ENCODE assay signal across 21 cellular contexts in genomic region chr20:3692706-3693294, GRCh38. TPM values are rescaled to one million over a fixed set of nuclear protein-coding genes. Genes with fewer than 3 reads are reported as not detected.
DNase-seq lines count a peak whose midpoint lies in the region; ATAC-seq, FAIRE-seq and TF ChIP-seq lines count a peak whose summit lies in the region.
"Had no signal": no experiment of that assay in that cellular context is flagged by ENCODE, and none has a peak within 500 bp of the region (broad histone marks: within the 10 kb centered on the region; RNA-seq: fewer than 3 reads in every experiment).

No MANE protein-coding gene starts in this region.

- no peak for TF ChIP-seq RAD21 in HepG2 (CRISPR knock-in tag; IDR thresholded peaks at IDR 0.05)

- BruUV-seq in HepG2 (replicated peaks; lab: Mats Ljungman, UMichigan): no TSS peak

- peaks cover 5% of the 10 kb centered on the region; the same call in 1 of the 2 replicates for H3K9me3 ChIP-seq in HepG2 (ENCODE audit: low read length)
- H3K9me3 ChIP-seq in right lobe of liver: no peaks in the 10 kb centered on the region
- H3K9me3 ChIP-seq in osteoblast (ENCODE audit: low read depth, low read length): no peaks in the 10 kb centered on the region
- H3K9me3 ChIP-seq: Caco-2 had no signal

- H3K9ac ChIP-seq in HepG2 (ENCODE audit: insufficient read depth, low read depth, low read length): no peak overlapping the region
- H3K9ac ChIP-seq: GM23248 had no signal

- H3K36me3 ChIP-seq in HepG2 (replicated peaks in 1 of 2; ENCODE audit: control insufficient read depth in 1 of 2, insufficient read depth in 2 of 2, low read length in 2 of 2): no peaks in the 10 kb centered on the region
- H3K36me3 ChIP-seq in right lobe of liver: no peaks in the 10 kb centered on the region
- H3K36me3 ChIP-seq in osteoblast (ENCODE audit: insufficient read depth, low read length): no peaks in the 10 kb centered on the region
- H3K36me3 ChIP-seq: BE2C had no signal

- no peaks in the 10 kb centered on the region for H3K9me3 Mint-ChIP-seq in chondrocyte (ENCODE audit: low read depth)
- H3K9me3 Mint-ChIP-seq in activated naive CD4-positive, alpha-beta T cell treated with anti-CD3 and anti-CD28 coated beads, Interleukin-2, amount 50 U/mL, for 72 hours: no peaks in the 10 kb centered on the region
- H3K9me3 Mint-ChIP-seq: CD4-positive, alpha-beta T cell; IgD-negative memory B cell had no signal

- FAIRE-seq in HepG2 (lab: Jason Lieb, UNC): no peak
- FAIRE-seq: D721Med, G401.6, GM12891, GM19239, HTR-8/SVneo had no signal

- no peaks in the 10 kb centered on the region for H3K36me3 Mint-ChIP-seq in chondrocyte (ENCODE audit: low read depth)
- no peaks in the 10 kb centered on the region for H3K36me3 Mint-ChIP-seq in activated naive CD4-positive, alpha-beta T cell treated with anti-CD3 and anti-CD28 coated beads, Interleukin-2, amount 50 U/mL, for 72 hours
- H3K36me3 Mint-ChIP-seq: IgD-negative memory B cell had no signal

- TF ChIP-seq POLR2A in HepG2 (IDR thresholded peaks at IDR 0.05; ENCODE audit: insufficient read depth in 1 of 2, low read depth in 2 of 2, low read length in 2 of 2) (no peak), right lobe of liver (IDR thresholded peaks at IDR 0.05) (no peak)

- TF ChIP-seq EP300 in HepG2 (IDR thresholded peaks at IDR 0.05; ENCODE audit: low read depth in 2 of 2, low read length in 2 of 2) (no peak), HepG2 (CRISPR knock-in tag; IDR thresholded peaks at IDR 0.05; ENCODE audit: borderline replicate concordance) (no peak)

- in situ Hi-C loops in HepG2 (cut with HindIII; ENCODE audit: extremely low pct_ligation_motif_present, low pct_unique_long_range_greater_than_20kb): no loop called here

- H4K20me1 ChIP-seq in HepG2 (ENCODE audit: insufficient read depth, low read length) (no peaks in the 10 kb centered on the region; the same call in 1 of the 2 replicates), osteoblast (ENCODE audit: insufficient read depth, low read length) (no peaks in the 10 kb centered on the region)

- intact Hi-C loops in HepG2 (cut with micrococcal nuclease; ENCODE audit: unreplicated experiment): no loop called here
- intact Hi-C loops in right lobe of liver (cut with DNase I): no loop called here

- H3K4me1 ChIP-seq in HepG2 (ENCODE audit: insufficient read depth, low read length) (peaks cover 9% of the 10 kb centered on the region; the same call in 1 of the 2 replicates), right lobe of liver (no peaks in the 10 kb centered on the region), osteoblast (ENCODE audit: insufficient read depth, low read length) (no peaks in the 10 kb centered on the region)
- H3K4me1 ChIP-seq: BE2C, Caco-2 had no signal

- peaks cover under 1% of the 10 kb centered on the region for H3K4me1 Mint-ChIP-seq in chondrocyte (ENCODE audit: low read depth)
- H3K4me1 Mint-ChIP-seq: IgD-negative memory B cell had no signal

- TF ChIP-seq CTCF in HepG2 (CRISPR knock-in tag; IDR thresholded peaks at IDR 0.05) (no peak), right lobe of liver (IDR thresholded peaks at IDR 0.05) (no peak), chondrocyte (IDR thresholded peaks at IDR 0.05) (no peak), osteoblast (IDR thresholded peaks at IDR 0.05; ENCODE audit: extremely low read depth, low read depth, low read length) (no peak)

- H2AFZ ChIP-seq in HepG2 (ENCODE audit: low read length) (no peak overlapping the region), osteoblast (ENCODE audit: low read length) (no peak overlapping the region)
- H2AFZ ChIP-seq: GM23248 had no signal

- H3K4me3 Mint-ChIP-seq in chondrocyte (ENCODE audit: unreplicated experiment): no peak overlapping the region
- H3K4me3 Mint-ChIP-seq: CD4-positive, alpha-beta T cell; IgD-negative memory B cell had no signal

- H3K79me2 ChIP-seq in HepG2 (ENCODE audit: insufficient read depth, low read length) (no peaks in the 10 kb centered on the region), osteoblast (ENCODE audit: insufficient read depth, low read length) (no peaks in the 10 kb centered on the region)

- 82% methylated on average over 10 of the region's 23 CpGs for WGBS in HepG2 (ENCODE audit: low lambda C conversion rate)
- WGBS in right lobe of liver (ENCODE audit: insufficient coverage, low coverage, low lambda C conversion rate, missing lambda C conversion rate): no CpG with 5 or more reads among the region's 23 CpGs

- no peak overlapping the region for H3K27ac Mint-ChIP-seq in chondrocyte (ENCODE audit: unreplicated experiment)
- H3K27ac Mint-ChIP-seq in activated naive CD4-positive, alpha-beta T cell treated with anti-CD3 and anti-CD28 coated beads, Interleukin-2, amount 50 U/mL, for 72 hours: no peak overlapping the region
- H3K27ac Mint-ChIP-seq: CD4-positive, alpha-beta T cell; IgD-negative memory B cell had no signal

- DNase-seq in HepG2 (ENCODE audit: low spot score) (no peak), right lobe of liver (no peak), chondrocyte (ENCODE audit: low spot score) (peak; percentile 85), osteoblast (ENCODE audit: insufficient read length, low spot score, missing footprints) (peak; percentile 83)
- no peak for DNase-seq in activated naive CD4-positive, alpha-beta T cell treated with anti-CD3 and anti-CD28 coated beads, Interleukin-2, amount 50 U/mL, for 72 hours (ENCODE audit: low spot score in 2 of 2)
- DNase-seq: ACHN; BE2C; C1 segment of cervical spinal cord; Caco-2; CD4-positive, alpha-beta T cell; GM23248; HCEC 1CT had no signal

- H3K27me3 ChIP-seq in HepG2 (ENCODE audit: control insufficient read depth in 1 of 2, insufficient read depth in 2 of 2, low read length in 2 of 2) (peaks cover 20 to 75% of the 10 kb centered on the region in 2 experiments; a peak in 4 of 5 replicates), right lobe of liver (no peaks in the 10 kb centered on the region), osteoblast (ENCODE audit: insufficient read depth, low read length) (no peaks in the 10 kb centered on the region)
- H3K27me3 ChIP-seq: BE2C had no signal

- no peaks in the 10 kb centered on the region for H3K27me3 Mint-ChIP-seq in chondrocyte (ENCODE audit: low read depth)
- H3K27me3 Mint-ChIP-seq: CD4-positive, alpha-beta T cell; IgD-negative memory B cell had no signal

- no peak overlapping the region for H3K27ac ChIP-seq in HepG2 (ENCODE audit: extremely low read length, insufficient read depth, low read length)
- no peak overlapping the region for H3K27ac ChIP-seq in right lobe of liver
- no peak overlapping the region for H3K27ac ChIP-seq in osteoblast (ENCODE audit: low read depth, low read length)
- H3K27ac ChIP-seq: GM23248 had no signal

- POLR2A ChIA-PET in HepG2 (lab: Yijun Ruan, JAX): no interaction called here

- ATAC-seq in HepG2 (no peak; the same call in 2 of the 3 replicates), right lobe of liver (no peak), HG03135 (IDR thresholded peaks at IDR 0.05; ENCODE audit: unreplicated experiment) (no peak)
- ATAC-seq in activated naive CD4-positive, alpha-beta T cell treated with anti-CD3 and anti-CD28 coated beads, Interleukin-2, amount 50 U/mL, for 72 hours: no peak

- CTCF ChIA-PET in HepG2 (lab: Yijun Ruan, JAX; ENCODE audit: low intra/inter-chr PET ratio, low total read pairs): no interaction called here

- H3K4me2 ChIP-seq in HepG2 (ENCODE audit: low read depth, low read length) (no peak overlapping the region), osteoblast (ENCODE audit: insufficient read depth, low read length) (no peak overlapping the region)

- H3K4me3 ChIP-seq in HepG2 (replicated peaks in 1 of 3; ENCODE audit: insufficient read depth in 1 of 3, low read depth in 2 of 3, low read length in 3 of 3) (no peak overlapping the region), right lobe of liver (no peak overlapping the region), osteoblast (ENCODE audit: insufficient read depth, low read length) (no peak overlapping the region)
- H3K4me3 ChIP-seq: GM23248 had no signal

RNA-seq across cellular contexts. Expression of gene ADAM33, which starts 11.0 kb away (rescaled TPM):
- total RNA-seq in HepG2 (2016; rRNA removed; fragmentation: Illumina TruSeq; extraction: Trizol) (not detected in 2 replicates), right lobe of liver (under 1 TPM; 0.24 to 0.51 (median 0.45) TPM), chondrocyte (4.1 to 13.1 TPM (median 12.2 TPM) in 3 replicates), osteoblast (3.5 and 11.2 TPM in 2 replicates)
- total RNA-seq in HepG2 (2016; cell fraction: cytosol; rRNA removed; fragmentation: Illumina TruSeq; extraction: Trizol; ENCODE audit: low read depth): not detected in 2 replicates
- not detected in 2 replicates for total RNA-seq in HepG2 (2016; cell fraction: insoluble cytoplasmic fraction; rRNA removed; fragmentation: Illumina TruSeq; extraction: Trizol)
- not detected in 2 replicates for total RNA-seq in HepG2 (2016; cell fraction: membrane; rRNA removed; fragmentation: Illumina TruSeq; extraction: Trizol)
- total RNA-seq in HepG2 (2016; cell fraction: nucleus; rRNA removed; fragmentation: Illumina TruSeq; extraction: Trizol): not detected in 2 replicates
- polyA plus RNA-seq in HepG2 (2011; rRNA removed): not detected in 2 replicates
- not detected in 2 replicates for polyA plus RNA-seq in HepG2 (2011; cell fraction: cytosol; rRNA removed)
- 0.03 TPM in 1 of 2 replicates, not detected in the other for polyA plus RNA-seq in HepG2 (2011; cell fraction: nucleus; rRNA removed)
- polyA plus RNA-seq in HepG2 (2012): not detected in 2 replicates
- polyA plus RNA-seq in HepG2 (2016; cell fraction: cytosol; fragmentation: Illumina TruSeq; extraction: Trizol; ENCODE audit: low read depth): not detected in 2 replicates
- polyA plus RNA-seq in HepG2 (2016; cell fraction: insoluble cytoplasmic fraction; fragmentation: Illumina TruSeq; extraction: Trizol; ENCODE audit: low read depth): not detected in 2 replicates
- polyA plus RNA-seq in HepG2 (2016; cell fraction: membrane; fragmentation: Illumina TruSeq; extraction: Trizol; ENCODE audit: low read depth): not detected in 2 replicates
- polyA plus RNA-seq in HepG2 (2016; cell fraction: nucleus; fragmentation: Illumina TruSeq; extraction: Trizol; ENCODE audit: insufficient read depth, low read depth): not detected in 2 replicates
- polyA minus RNA-seq in HepG2 (2011; rRNA and poly(A)+ RNA removed; ENCODE audit: low replicate concordance): not detected in 2 replicates
- not detected in 2 replicates for polyA minus RNA-seq in HepG2 (2011; cell fraction: cytosol; rRNA and poly(A)+ RNA removed)
- polyA minus RNA-seq in HepG2 (2011; cell fraction: nucleus; rRNA and poly(A)+ RNA removed): not detected in 2 replicates
- total RNA-seq in activated naive CD4-positive, alpha-beta T cell treated with anti-CD3 and anti-CD28 coated beads, Interleukin-2, amount 50 U/mL, for 72 hours: not detected
- total RNA-seq: A172; CD4-positive, alpha-beta T cell; H4 had no signal
- polyA plus RNA-seq: IgD-negative memory B cell had no signal

RNA-seq across cellular contexts. Expression of gene SIGLEC1, which starts 19.6 kb away (rescaled TPM):
- total RNA-seq in HepG2 (2016; rRNA removed; fragmentation: Illumina TruSeq; extraction: Trizol) (not detected in 2 replicates), right lobe of liver (10 to 100 TPM in 2 of 6 experiments, 1 to 10 TPM in 4; 2.6 to 13.9 (median 5.7) TPM), chondrocyte (0.08 TPM in 1 of 3 replicates, not detected in the others), osteoblast (under 0.01 TPM in 1 of 2 replicates, not detected in the other)
- total RNA-seq in HepG2 (2016; cell fraction: cytosol; rRNA removed; fragmentation: Illumina TruSeq; extraction: Trizol; ENCODE audit: low read depth): not detected in 2 replicates
- not detected in 2 replicates for total RNA-seq in HepG2 (2016; cell fraction: insoluble cytoplasmic fraction; rRNA removed; fragmentation: Illumina TruSeq; extraction: Trizol)
- not detected in 2 replicates for total RNA-seq in HepG2 (2016; cell fraction: membrane; rRNA removed; fragmentation: Illumina TruSeq; extraction: Trizol)
- not detected in 2 replicates for total RNA-seq in HepG2 (2016; cell fraction: nucleus; rRNA removed; fragmentation: Illumina TruSeq; extraction: Trizol)
- polyA plus RNA-seq in HepG2 (2011; rRNA removed): 0.01 TPM in 1 of 2 replicates, not detected in the other
- not detected in 2 replicates for polyA plus RNA-seq in HepG2 (2011; cell fraction: cytosol; rRNA removed)
- polyA plus RNA-seq in HepG2 (2011; cell fraction: nucleus; rRNA removed): 0.03 and 0.10 TPM in 2 replicates
- 0.01 TPM in 1 of 2 replicates, not detected in the other for polyA plus RNA-seq in HepG2 (2012)
- polyA plus RNA-seq in HepG2 (2016; cell fraction: cytosol; fragmentation: Illumina TruSeq; extraction: Trizol; ENCODE audit: low read depth): not detected in 2 replicates
- polyA plus RNA-seq in HepG2 (2016; cell fraction: insoluble cytoplasmic fraction; fragmentation: Illumina TruSeq; extraction: Trizol; ENCODE audit: low read depth): not detected in 2 replicates
- not detected in 2 replicates for polyA plus RNA-seq in HepG2 (2016; cell fraction: membrane; fragmentation: Illumina TruSeq; extraction: Trizol; ENCODE audit: low read depth)
- not detected in 2 replicates for polyA plus RNA-seq in HepG2 (2016; cell fraction: nucleus; fragmentation: Illumina TruSeq; extraction: Trizol; ENCODE audit: insufficient read depth, low read depth)
- 0.05 TPM in 1 of 2 replicates, not detected in the other for polyA minus RNA-seq in HepG2 (2011; rRNA and poly(A)+ RNA removed; ENCODE audit: low replicate concordance)
- not detected in 2 replicates for polyA minus RNA-seq in HepG2 (2011; cell fraction: cytosol; rRNA and poly(A)+ RNA removed)
- polyA minus RNA-seq in HepG2 (2011; cell fraction: nucleus; rRNA and poly(A)+ RNA removed): under 0.01 TPM in 1 of 2 replicates, not detected in the other
- total RNA-seq in activated naive CD4-positive, alpha-beta T cell treated with anti-CD3 and anti-CD28 coated beads, Interleukin-2, amount 50 U/mL, for 72 hours: under 1 TPM in 1 of 2 donors, not detected in 1; 0.14 TPM
- total RNA-seq: A172, Caco-2, GM23248, H4 had no signal
- polyA plus RNA-seq: GM23248, IgD-negative memory B cell had no signal

RNA-seq across cellular contexts. Expression of gene GFRA4, which starts 29.6 kb away (rescaled TPM):
- total RNA-seq in HepG2 (2016; rRNA removed; fragmentation: Illumina TruSeq; extraction: Trizol): not detected in 2 replicates
- total RNA-seq in HepG2 (2016; cell fraction: cytosol; rRNA removed; fragmentation: Illumina TruSeq; extraction: Trizol; ENCODE audit: low read depth): not detected in 2 replicates
- total RNA-seq in HepG2 (2016; cell fraction: insoluble cytoplasmic fraction; rRNA removed; fragmentation: Illumina TruSeq; extraction: Trizol): not detected in 2 replicates
- not detected in 2 replicates for total RNA-seq in HepG2 (2016; cell fraction: membrane; rRNA removed; fragmentation: Illumina TruSeq; extraction: Trizol)
- total RNA-seq in HepG2 (2016; cell fraction: nucleus; rRNA removed; fragmentation: Illumina TruSeq; extraction: Trizol): not detected in 2 replicates
- polyA plus RNA-seq in HepG2 (2011; rRNA removed): not detected in 2 replicates
- polyA plus RNA-seq in HepG2 (2011; cell fraction: cytosol; rRNA removed): not detected in 2 replicates
- not detected in 2 replicates for polyA plus RNA-seq in HepG2 (2011; cell fraction: nucleus; rRNA removed)
- not detected in 2 replicates for polyA plus RNA-seq in HepG2 (2012)
- polyA plus RNA-seq in HepG2 (2016; cell fraction: cytosol; fragmentation: Illumina TruSeq; extraction: Trizol; ENCODE audit: low read depth): not detected in 2 replicates
- not detected in 2 replicates for polyA plus RNA-seq in HepG2 (2016; cell fraction: insoluble cytoplasmic fraction; fragmentation: Illumina TruSeq; extraction: Trizol; ENCODE audit: low read depth)
- polyA plus RNA-seq in HepG2 (2016; cell fraction: membrane; fragmentation: Illumina TruSeq; extraction: Trizol; ENCODE audit: low read depth): not detected in 2 replicates
- polyA plus RNA-seq in HepG2 (2016; cell fraction: nucleus; fragmentation: Illumina TruSeq; extraction: Trizol; ENCODE audit: insufficient read depth, low read depth): not detected in 2 replicates
- not detected in 2 replicates for polyA minus RNA-seq in HepG2 (2011; rRNA and poly(A)+ RNA removed; ENCODE audit: low replicate concordance)
- polyA minus RNA-seq in HepG2 (2011; cell fraction: cytosol; rRNA and poly(A)+ RNA removed): not detected in 2 replicates
- polyA minus RNA-seq in HepG2 (2011; cell fraction: nucleus; rRNA and poly(A)+ RNA removed): not detected in 2 replicates
- not detected for total RNA-seq in right lobe of liver
- not detected in 3 replicates for total RNA-seq in chondrocyte
- not detected in 2 replicates for total RNA-seq in osteoblast
- total RNA-seq in activated naive CD4-positive, alpha-beta T cell treated with anti-CD3 and anti-CD28 coated beads, Interleukin-2, amount 50 U/mL, for 72 hours: not detected
- total RNA-seq: A172; Caco-2; CD4-positive, alpha-beta T cell; GM23248; H4 had no signal
- polyA plus RNA-seq: GM23248, IgD-negative memory B cell had no signal

RNA-seq across cellular contexts. Expression of gene HSPA12B, which starts 39.7 kb away (rescaled TPM):
- total RNA-seq in HepG2 (2016; rRNA removed; fragmentation: Illumina TruSeq; extraction: Trizol) (not detected in 2 replicates), right lobe of liver (1 to 10 TPM in 3 of 6 experiments, under 1 TPM in 3; 0.46 to 2.2 (median 0.97) TPM), chondrocyte (0.10 to 0.26 TPM in 2 of 3 replicates, not detected in the other), osteoblast (not detected in 2 replicates)
- not detected in 2 replicates for total RNA-seq in HepG2 (2016; cell fraction: cytosol; rRNA removed; fragmentation: Illumina TruSeq; extraction: Trizol; ENCODE audit: low read depth)
- total RNA-seq in HepG2 (2016; cell fraction: insoluble cytoplasmic fraction; rRNA removed; fragmentation: Illumina TruSeq; extraction: Trizol): not detected in 2 replicates
- total RNA-seq in HepG2 (2016; cell fraction: membrane; rRNA removed; fragmentation: Illumina TruSeq; extraction: Trizol): not detected in 2 replicates
- total RNA-seq in HepG2 (2016; cell fraction: nucleus; rRNA removed; fragmentation: Illumina TruSeq; extraction: Trizol): not detected in 2 replicates
- 0.01 TPM in 2 replicates for polyA plus RNA-seq in HepG2 (2011; rRNA removed)
- polyA plus RNA-seq in HepG2 (2011; cell fraction: cytosol; rRNA removed): 0.03 and 0.04 TPM in 2 replicates
- polyA plus RNA-seq in HepG2 (2011; cell fraction: nucleus; rRNA removed): 0.14 and 0.17 TPM in 2 replicates
- 0.90 and 1.9 TPM in 2 replicates for polyA plus RNA-seq in HepG2 (2012)
- not detected in 2 replicates for polyA plus RNA-seq in HepG2 (2016; cell fraction: cytosol; fragmentation: Illumina TruSeq; extraction: Trizol; ENCODE audit: low read depth)
- not detected in 2 replicates for polyA plus RNA-seq in HepG2 (2016; cell fraction: insoluble cytoplasmic fraction; fragmentation: Illumina TruSeq; extraction: Trizol; ENCODE audit: low read depth)
- polyA plus RNA-seq in HepG2 (2016; cell fraction: membrane; fragmentation: Illumina TruSeq; extraction: Trizol; ENCODE audit: low read depth): not detected in 2 replicates
- not detected in 2 replicates for polyA plus RNA-seq in HepG2 (2016; cell fraction: nucleus; fragmentation: Illumina TruSeq; extraction: Trizol; ENCODE audit: insufficient read depth, low read depth)
- polyA minus RNA-seq in HepG2 (2011; rRNA and poly(A)+ RNA removed; ENCODE audit: low replicate concordance): 0.10 TPM in 1 of 2 replicates, not detected in the other
- polyA minus RNA-seq in HepG2 (2011; cell fraction: cytosol; rRNA and poly(A)+ RNA removed): not detected in 2 replicates
- 0.13 TPM in 1 of 2 replicates, not detected in the other for polyA minus RNA-seq in HepG2 (2011; cell fraction: nucleus; rRNA and poly(A)+ RNA removed)
- total RNA-seq in activated naive CD4-positive, alpha-beta T cell treated with anti-CD3 and anti-CD28 coated beads, Interleukin-2, amount 50 U/mL, for 72 hours: not detected
- total RNA-seq: A172, Caco-2, GM23248 had no signal
- polyA plus RNA-seq: IgD-negative memory B cell had no signal

Comparison
In these comparisons a context has a peak if more than half of its experiments do, and no peak if none do; other contexts are left out.
1. DNase-seq: peak in chondrocyte (single experiment) and osteoblast (single experiment); none in HepG2 (single experiment), right lobe of liver (0 of 3) and activated naive CD4-positive, alpha-beta T cell treated with anti-CD3 and anti-CD28 coated beads, Interleukin-2, amount 50 U/mL, for 72 hours (0 of 2).